In the genomic region with DNA sequence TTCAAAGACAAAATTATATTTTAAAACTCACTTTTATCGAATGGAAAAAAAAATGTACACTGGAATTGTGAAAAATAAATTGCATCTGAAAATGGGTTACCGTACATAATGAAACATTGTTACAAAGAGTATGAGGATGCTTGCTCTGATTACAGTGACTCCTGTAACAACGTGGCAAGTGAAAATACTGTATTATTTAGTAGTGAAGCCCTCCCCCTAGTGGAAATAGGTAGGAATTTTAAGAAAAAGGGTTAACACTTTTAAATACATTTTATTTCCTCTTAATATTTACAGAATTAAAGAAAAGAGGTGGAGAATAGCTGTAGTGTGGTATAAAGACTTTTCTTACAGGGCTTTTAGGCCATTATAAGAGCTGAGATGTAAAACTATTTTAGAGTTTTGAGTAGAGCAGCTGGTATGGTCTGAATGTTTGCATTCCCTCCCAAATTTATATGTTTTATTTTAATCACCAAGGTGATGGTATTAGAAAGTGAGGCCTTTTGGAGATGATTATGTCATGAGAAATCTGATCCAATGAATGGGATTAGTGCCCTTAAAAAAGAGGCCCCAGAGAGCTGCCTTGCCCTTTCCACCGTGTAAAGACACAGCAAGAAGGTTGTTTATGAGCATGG, we compare ENCODE assay signal across 8 cellular contexts. TPM values are rescaled to one million over a fixed set of nuclear protein-coding genes. Genes with fewer than 3 reads are reported as not detected.
DNase-seq lines count a peak whose midpoint lies in the region; ATAC-seq and TF ChIP-seq lines count a peak whose summit lies in the region.

No MANE protein-coding gene starts in this region.

- no peaks in the 10 kb centered on the region for H3F3A ChIP-seq in Loucy (ENCODE audit: low read depth)

- TF ChIP-seq POLR2A in esophagus muscularis mucosa (IDR thresholded peaks at IDR 0.05; ENCODE audit: low read depth): no peak

- peaks cover 18% of the 10 kb centered on the region for H3K4me1 ChIP-seq in Loucy (ENCODE audit: insufficient read depth, low read length, poor library complexity, severe bottlenecking)
- H3K4me1 ChIP-seq in esophagus muscularis mucosa: peaks cover 0 to 9% (median 0%) of the 10 kb centered on the region in 4 donors

- H3K79me2 ChIP-seq in Loucy (ENCODE audit: insufficient read depth, low read length): no peaks in the 10 kb centered on the region

- DNase-seq in CMK (ENCODE audit: low read depth): peak; percentile 18
- DNase-seq in GM19240 (ENCODE audit: insufficient read length, low spot score): peak; percentile 11
- DNase-seq in SK-N-MC (ENCODE audit: low read depth, low spot score): peak; percentile 30
- DNase-seq in esophagus muscularis mucosa (ENCODE audit: extremely low spot score): no peak
- no peak for DNase-seq in nephron progenitor cell
- DNase-seq in NK-92 treated with Interleukin-12 subunit alpha and Interleukin-12 subunit beta, amount 100 ng/mL, for 24 hours (lab: John Stamatoyannopoulos, UW): no peak

- no peak overlapping the region for H3K4me2 ChIP-seq in Loucy (ENCODE audit: low read depth, low read length, poor library complexity, severe bottlenecking)

- TF ChIP-seq EP300 in esophagus muscularis mucosa (IDR thresholded peaks at IDR 0.05): no peak

- no peaks in the 10 kb centered on the region for H3K9me3 Mint-ChIP-seq in nephron progenitor cell

- H3K27me3 ChIP-seq in Loucy (ENCODE audit: insufficient read depth, low read length, poor library complexity, severe bottlenecking) (no peaks in the 10 kb centered on the region), esophagus muscularis mucosa (no peaks in the 10 kb centered on the region)

- H3K9me3 ChIP-seq in Loucy (ENCODE audit: insufficient read depth, low read depth, low read length) (no peaks in the 10 kb centered on the region), SK-N-MC (ENCODE audit: low read depth, low read length) (no peaks in the 10 kb centered on the region), esophagus muscularis mucosa (no peaks in the 10 kb centered on the region)

- H4K20me1 ChIP-seq in Loucy (ENCODE audit: insufficient read depth, low read length, poor library complexity, severe bottlenecking): no peaks in the 10 kb centered on the region

- intact Hi-C loops in esophagus muscularis mucosa (cut with DNase I): loop anchor here (2.0 to 10.0 kb wide), 5 partner anchors 57 to 790 kb away; partner anchors contain the start of genes CWC15, KDM4D and SESN3

- no peaks in the 10 kb centered on the region for H3K4me1 Mint-ChIP-seq in nephron progenitor cell

- 15% methylated on average over 4 of the region's 4 CpGs for WGBS in esophagus muscularis mucosa

- ATAC-seq in GM21528 (IDR thresholded peaks at IDR 0.05; ENCODE audit: low FRiP score, unreplicated experiment): no peak

- H2AFZ ChIP-seq in Loucy (ENCODE audit: low read length): 0 out of 2 replicates have a peak overlapping the region, but pooled peaks have one; percentile 42

- H3K36me3 Mint-ChIP-seq in nephron progenitor cell (ENCODE audit: low read depth): no peaks in the 10 kb centered on the region

- H3K36me3 ChIP-seq in Loucy (ENCODE audit: insufficient read depth, low read length) (peaks cover 9% of the 10 kb centered on the region; the same call in 1 of the 2 replicates), SK-N-MC (ENCODE audit: insufficient read depth, low read length) (no peaks in the 10 kb centered on the region), esophagus muscularis mucosa (peaks cover 0 to 12% (median 4%) of the 10 kb centered on the region in 4 donors)

- no peak overlapping the region for H3K27ac Mint-ChIP-seq in nephron progenitor cell

- H3K4me3 ChIP-seq in Loucy (ENCODE audit: low read length, poor library complexity, severe bottlenecking) (no peak overlapping the region), SK-N-MC (no peak overlapping the region), esophagus muscularis mucosa (no peak overlapping the region)

- H3K27me3 Mint-ChIP-seq in nephron progenitor cell (ENCODE audit: low read depth, poor library complexity): no peaks in the 10 kb centered on the region

- no peaks in the 10 kb centered on the region for H3K9me2 ChIP-seq in Loucy (replicated peaks; ENCODE audit: low read depth, low read length)

- no peak overlapping the region for H3K4me3 Mint-ChIP-seq in nephron progenitor cell

- peak overlapping the region; percentile 7 for H3K9ac ChIP-seq in Loucy (ENCODE audit: low read depth, low read length, poor library complexity, severe bottlenecking)
- no peak overlapping the region for H3K9ac ChIP-seq in SK-N-MC (ENCODE audit: insufficient read length)

- H3K27ac ChIP-seq in SK-N-MC: no peak overlapping the region
- H3K27ac ChIP-seq in esophagus muscularis mucosa (replicated peaks in 1 of 4): no peak overlapping the region

- peak; percentile 77 for TF ChIP-seq CTCF in Loucy (conservative IDR thresholded peaks at IDR 0.05; ENCODE audit: low read length)
- TF ChIP-seq CTCF in esophagus muscularis mucosa (IDR thresholded peaks at IDR 0.05): peak; percentile 64 to 70 (median 68)
- TF ChIP-seq CTCF in nephron progenitor cell (IDR thresholded peaks at IDR 0.05): peak; percentile 76

RNA-seq across cellular contexts. Expression of gene FAM76B, which starts 25.2 kb away (rescaled TPM):
- total RNA-seq in esophagus muscularis mucosa: 10 to 100 TPM; 11.3 to 30.3 (median 17.0) TPM

RNA-seq across cellular contexts. Expression of gene CEP57, which starts 25.9 kb away (rescaled TPM):
- total RNA-seq in esophagus muscularis mucosa: 10 to 100 TPM; 22.9 to 46.9 (median 23.9) TPM

Comparison
In these comparisons a context has a peak if more than half of its experiments do, and no peak if none do; other contexts are left out.
1. DNase-seq: peak in CMK (single experiment), GM19240 (single experiment) and SK-N-MC (single experiment); none in esophagus muscularis mucosa (single experiment), nephron progenitor cell (single experiment) and NK-92 treated with Interleukin-12 subunit alpha and Interleukin-12 subunit beta, amount 100 ng/mL, for 24 hours (single experiment).
2. Peak in every context shown above with its lines, with median percentiles within 50 percentile points of each other: CTCF ChIP-seq.